In genomic region chr12:1995205-1995896, GRCh38 we compare ENCODE assay signal across 14 cellular contexts. TPM values are rescaled to one million over a fixed set of nuclear protein-coding genes. Genes with fewer than 3 reads are reported as not detected.
DNase-seq lines count a peak whose midpoint lies in the region; ATAC-seq and TF ChIP-seq lines count a peak whose summit lies in the region.
"Had no signal": no experiment of that assay in that cellular context is flagged by ENCODE, and none has a peak within 500 bp of the region (broad histone marks: within the 10 kb centered on the region; RNA-seq: fewer than 3 reads in every experiment).

No MANE protein-coding gene starts in this region.

- H3K4me1 ChIP-seq in stomach smooth muscle (ENCODE audit: control insufficient read depth, insufficient read depth, low read length) = peaks cover 4% of the 10 kb centered on the region

- peak; percentile 16 to 28 for DNase-seq in activated T-cell treated with anti-CD3 and anti-CD28 coated beads, Interleukin-2, amount 50 U/mL, for 72 hours
- no peak for DNase-seq in activated T-cell treated with anti-CD3 and anti-CD28 coated beads, Interleukin-2, amount 50 U/mL, for 1 hour
- peak; percentile 93 for DNase-seq in MV-4-11 (lab: John Stamatoyannopoulos, UW)
- DNase-seq in chondrocyte (ENCODE audit: low spot score) = no peak
- no peak for DNase-seq in stimulated activated CD4-positive, alpha-beta T cell treated with anti-CD3 and anti-CD28 coated beads, Interleukin-4, amount 100 ng/mL, for 4 hours
- DNase-seq in NCI-H1436 (lab: John Stamatoyannopoulos, UW) = no peak
- DNase-seq: ACHN; heart right ventricle; NCI-H187 treated with DMSO at 0.1 percent for 48 hours; pancreas; stimulated activated CD4-positive, alpha-beta T cell treated with anti-CD3 and anti-CD28 coated beads, Interleukin-2, amount 100 ng/mL, for 24 hours had no signal

- no peak overlapping the region for H3K4me3 ChIP-seq in stomach smooth muscle (ENCODE audit: low read length in 2 of 2)
- H3K4me3 ChIP-seq: heart right ventricle, lung, pancreas had no signal

- no peak for TF ChIP-seq CTCF in chondrocyte (IDR thresholded peaks at IDR 0.05)

- no peak overlapping the region for H3K9ac ChIP-seq in stomach smooth muscle (ENCODE audit: low read length in 2 of 2)

- H3K4me3 Mint-ChIP-seq in activated T-cell treated with anti-CD3 and anti-CD28 coated beads, Interleukin-2, amount 50 U/mL, for 72 hours = peak overlapping the region in 1 of 2 donors; percentile 61
- H3K4me3 Mint-ChIP-seq in chondrocyte (ENCODE audit: unreplicated experiment) = no peak overlapping the region

- peaks cover 5 to 18% of the 10 kb centered on the region in 2 donors for H3K36me3 ChIP-seq in stomach smooth muscle (ENCODE audit: control insufficient read depth in 2 of 2, insufficient read depth in 2 of 2, low read length in 2 of 2)

- H3K4me1 Mint-ChIP-seq in activated T-cell treated with anti-CD3 and anti-CD28 coated beads, Interleukin-2, amount 50 U/mL, for 72 hours (ENCODE audit: low read depth) = peaks cover 15% of the 10 kb centered on the region
- peaks cover 13% of the 10 kb centered on the region for H3K4me1 Mint-ChIP-seq in chondrocyte (ENCODE audit: low read depth)

- H3K27ac Mint-ChIP-seq in activated T-cell treated with anti-CD3 and anti-CD28 coated beads, Interleukin-2, amount 50 U/mL, for 72 hours = peak overlapping the region; percentile 67
- H3K27ac Mint-ChIP-seq in chondrocyte (ENCODE audit: unreplicated experiment) = peak overlapping the region; percentile 56

- H3K36me3 Mint-ChIP-seq in activated T-cell treated with anti-CD3 and anti-CD28 coated beads, Interleukin-2, amount 50 U/mL, for 72 hours (ENCODE audit: insufficient read depth in 2 of 2) = peaks cover 0 to 7% of the 10 kb centered on the region in 2 donors
- H3K36me3 Mint-ChIP-seq in chondrocyte (ENCODE audit: low read depth) = peaks cover 21% of the 10 kb centered on the region

- H3K9me3 Mint-ChIP-seq in activated T-cell treated with anti-CD3 and anti-CD28 coated beads, Interleukin-2, amount 50 U/mL, for 72 hours = no peaks in the 10 kb centered on the region
- H3K9me3 Mint-ChIP-seq in chondrocyte (ENCODE audit: low read depth) = no peaks in the 10 kb centered on the region

- H3K27ac ChIP-seq in stomach smooth muscle (ENCODE audit: low read length) = peak overlapping the region; percentile 75
- H3K27ac ChIP-seq: pancreas had no signal

- peak; percentile 74 to 84 for ATAC-seq in activated T-cell treated with anti-CD3 and anti-CD28 coated beads, Interleukin-2, amount 50 U/mL, for 72 hours (replicated peaks in 1 of 2)
- ATAC-seq in HG03442 (IDR thresholded peaks at IDR 0.05; ENCODE audit: unreplicated experiment) = no peak
- ATAC-seq: pancreas had no signal

- H3K9me3 ChIP-seq in stomach smooth muscle (ENCODE audit: control insufficient read depth in 2 of 2, low read length in 2 of 2) = no peaks in the 10 kb centered on the region
- H3K9me3 ChIP-seq: heart right ventricle, pancreas had no signal

- H3K27me3 Mint-ChIP-seq in activated T-cell treated with anti-CD3 and anti-CD28 coated beads, Interleukin-2, amount 50 U/mL, for 72 hours (ENCODE audit: low read depth) = no peaks in the 10 kb centered on the region
- H3K27me3 Mint-ChIP-seq in chondrocyte (ENCODE audit: low read depth) = no peaks in the 10 kb centered on the region

- H3K27me3 ChIP-seq in stomach smooth muscle (ENCODE audit: control insufficient read depth in 1 of 2, insufficient read depth in 2 of 2, low read length in 2 of 2) = no peaks in the 10 kb centered on the region
- H3K27me3 ChIP-seq: heart right ventricle, pancreas had no signal

RNA-seq across cellular contexts. Expression of gene DCP1B, which starts 8.9 kb away (rescaled TPM):
- 10 to 100 TPM; 17.6 to 19.9 TPM for total RNA-seq in activated T-cell treated with anti-CD3 and anti-CD28 coated beads, Interleukin-2, amount 50 U/mL, for 72 hours
- 12.2 to 15.9 TPM (median 12.7 TPM) in 3 replicates for total RNA-seq in chondrocyte

RNA-seq across cellular contexts. Expression of gene CACNA1C, which starts 57.4 kb away (rescaled TPM):
- total RNA-seq in activated T-cell treated with anti-CD3 and anti-CD28 coated beads, Interleukin-2, amount 50 U/mL, for 72 hours = under 1 TPM; 0.14 to 0.21 TPM
- total RNA-seq in chondrocyte = 27.0 to 48.5 TPM (median 27.0 TPM) in 3 replicates

Comparison
In these comparisons a context has a peak if more than half of its experiments do, and no peak if none do; other contexts are left out.
1. DNase-seq: peak in activated T-cell treated with anti-CD3 and anti-CD28 coated beads, Interleukin-2, amount 50 U/mL, for 72 hours (2 of 2) and MV-4-11 (single experiment); none in activated T-cell treated with anti-CD3 and anti-CD28 coated beads, Interleukin-2, amount 50 U/mL, for 1 hour (single experiment), chondrocyte (single experiment), stimulated activated CD4-positive, alpha-beta T cell treated with anti-CD3 and anti-CD28 coated beads, Interleukin-4, amount 100 ng/mL, for 4 hours (0 of 2) and NCI-H1436 (single experiment).
2. RNA of gene CACNA1C, which starts 57.4 kb away (total RNA-seq): 27.0 to 48.5 TPM in chondrocyte; 0.14 to 0.21 TPM in activated T-cell treated with anti-CD3 and anti-CD28 coated beads, Interleukin-2, amount 50 U/mL, for 72 hours; every median in the first group is over 10 times any median in the second.